21 cellular contexts compared by ENCODE assay signal in the genomic region with DNA sequence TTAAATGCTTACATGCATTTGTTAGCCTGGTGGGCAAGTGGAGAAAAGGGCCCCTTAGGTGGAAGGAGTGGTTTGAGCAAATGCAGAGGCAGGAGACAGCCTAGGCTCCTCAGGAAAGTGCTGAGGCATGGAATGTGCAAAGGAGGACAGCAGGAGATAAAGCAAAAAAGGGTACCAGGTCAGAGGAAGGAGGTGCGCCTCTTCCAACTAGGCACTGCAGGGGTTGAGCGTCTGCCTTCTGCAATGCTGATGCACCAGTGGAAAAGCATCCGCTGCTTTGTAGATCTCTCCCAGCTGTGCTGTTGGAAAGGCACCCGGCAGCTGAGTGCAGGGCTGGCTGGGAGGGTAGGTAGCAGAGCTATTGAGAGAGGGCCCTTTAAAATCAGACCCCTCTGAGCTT.
"Had no signal": no experiment of that assay in that cellular context is flagged by ENCODE, and none has a peak within 500 bp of the region (broad histone marks: within the 10 kb centered on the region; RNA-seq: fewer than 3 reads in every experiment).

No MANE protein-coding gene starts in this region.

- H3K4me3 ChIP-seq: breast epithelium, esophagus squamous epithelium, gastrocnemius medialis, hepatocyte, spleen, suprapubic skin, tibial artery, upper lobe of right lung had no signal

- H3K79me2 ChIP-seq: hepatocyte had no signal

- ATAC-seq: activated naive CD4-positive, alpha-beta T cell treated with anti-CD3 and anti-CD28 coated beads, Interleukin-2, amount 50 U/mL, for 72 hours; activated T-cell treated with anti-CD3 and anti-CD28 coated beads, Interleukin-2, amount 50 U/mL, for 72 hours; gastrocnemius medialis; left cardiac atrium; left ventricle myocardium superior; right cardiac atrium; upper lobe of right lung had no signal

- H3K4me1 ChIP-seq: breast epithelium, esophagus squamous epithelium, gastrocnemius medialis, spleen, tibial artery, upper lobe of right lung had no signal

- H3K27me3 ChIP-seq: gastrocnemius medialis, hepatocyte, spleen, upper lobe of right lung had no signal

- H3K36me3 ChIP-seq: breast epithelium, esophagus squamous epithelium, gastrocnemius medialis, spleen, suprapubic skin, tibial artery, upper lobe of right lung had no signal

- DNase-seq: activated CD4-positive, alpha-beta T cell treated with anti-CD3 and anti-CD28 coated beads for 4 hours; activated CD4-positive, alpha-beta T cell treated with anti-CD3 and anti-CD28 coated beads, Interleukin-2, amount 50 U/mL, for 4 hours; activated naive CD4-positive, alpha-beta T cell; activated T-cell treated with anti-CD3 and anti-CD28 coated beads for 4 hours; activated T-cell treated with anti-CD3 and anti-CD28 coated beads, Interleukin-2, amount 50 U/mL, for 72 hours; central memory CD4-positive, alpha-beta T cell; esophagus squamous epithelium; gastrocnemius medialis; left cardiac atrium; left ventricle myocardium superior; nucleus accumbens; right cardiac atrium; spleen; stimulated activated naive CD4-positive, alpha-beta T cell; tibial artery; upper lobe of right lung had no signal

- H3K4me2 ChIP-seq: hepatocyte had no signal

- H3K27ac ChIP-seq: breast epithelium, epithelial cell of prostate, esophagus squamous epithelium, gastrocnemius medialis, hepatocyte, spleen, suprapubic skin, tibial artery, upper lobe of right lung had no signal

- H3K9me3 ChIP-seq: esophagus squamous epithelium, gastrocnemius medialis, suprapubic skin, tibial artery, upper lobe of right lung had no signal
